9 cellular contexts compared by ENCODE assay signal in the genomic region with DNA sequence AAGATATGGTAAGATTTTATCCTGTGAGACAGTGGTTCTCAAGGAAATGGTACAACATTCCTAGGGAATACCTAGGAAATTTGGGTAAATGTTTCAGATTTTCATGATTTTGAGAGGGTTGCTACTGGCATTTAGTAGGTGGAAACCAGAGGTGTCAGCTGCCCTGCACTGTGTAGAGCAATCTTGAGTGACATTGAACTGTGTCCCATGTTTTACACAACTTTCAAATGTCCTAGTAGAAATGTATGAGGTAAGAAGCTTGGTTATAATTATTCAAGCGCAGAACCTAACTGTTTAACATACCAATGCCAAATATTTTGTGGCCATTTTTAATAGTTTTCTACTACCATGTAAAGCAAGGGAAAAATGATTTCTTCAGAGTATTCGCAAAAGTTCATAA.
"Had no signal": no experiment of that assay in that cellular context is flagged by ENCODE, and none has a peak within 500 bp of the region (broad histone marks: within the 10 kb centered on the region; RNA-seq: fewer than 3 reads in every experiment).

No MANE protein-coding gene starts in this region.

- H3K4me2 ChIP-seq: GM23338 had no signal

- ATAC-seq: GM23338, HCT116 had no signal

- H3K9ac ChIP-seq: GM23248 had no signal

- H3K36me3 ChIP-seq: HAP-1 had no signal

- H2AFZ ChIP-seq: GM23248, GM23338 had no signal

- H3K4me3 ChIP-seq: GM23248, GM23338, HAP-1 had no signal

- H3K27ac ChIP-seq: GM23248 had no signal

- DNase-seq: GM23248, GOT3, H7, H9, HCEC 1CT, HFFc6 had no signal

- H3K9me3 ChIP-seq: HAP-1 had no signal
